In genomic region chr15:74378853-74379252, GRCh38 we compare ENCODE assay signal across 1 cellular context.
TF ChIP-seq lines count a peak whose summit lies in the region.

No MANE protein-coding gene starts in this region.

TF ChIP-seq in H1, 55 proteins besides CTCF, POLR2A, EP300 and RAD21:
- TF ChIP-seq SUZ12 (IDR thresholded peaks at IDR 0.05; ENCODE audit: low read length) = no peak
- TF ChIP-seq TEAD4 (IDR thresholded peaks at IDR 0.05; ENCODE audit: low read depth, low read length) = no peak
- no peak for TF ChIP-seq BCL11A (IDR thresholded peaks at IDR 0.05; ENCODE audit: low read depth in 2 of 2, low read length in 2 of 2)
- TF ChIP-seq KDM1A (IDR thresholded peaks at IDR 0.05; ENCODE audit: borderline replicate concordance, low read length) = no peak
- no peak for TF ChIP-seq RNF2 (IDR thresholded peaks at IDR 0.05; ENCODE audit: borderline replicate concordance, low read depth, low read length, missing control alignments, poor library complexity, severe bottlenecking)
- no peak for TF ChIP-seq TAF7 (optimal IDR thresholded peaks at IDR 0.05; ENCODE audit: borderline replicate concordance, low read depth, low read length)
- TF ChIP-seq CBX5 (IDR thresholded peaks at IDR 0.05; ENCODE audit: low read depth, low read length) = no peak
- TF ChIP-seq TAF1 (IDR thresholded peaks at IDR 0.05; ENCODE audit: low read depth, low read length) = no peak
- no peak for TF ChIP-seq FOSL1 (IDR thresholded peaks at IDR 0.05; ENCODE audit: insufficient read depth, low read depth, low read length)
